Comparison of ENCODE assay signal across 41 cellular contexts in genomic region chr17:46994993-46995392, GRCh38. TPM values are rescaled to one million over a fixed set of nuclear protein-coding genes. Genes with fewer than 3 reads are reported as not detected.
"Had no signal": no experiment of that assay in that cellular context is flagged by ENCODE, and none has a peak within 500 bp of the region (broad histone marks: within the 10 kb centered on the region; RNA-seq: fewer than 3 reads in every experiment).

No MANE protein-coding gene starts in this region.

- H3K4me3 Mint-ChIP-seq: activated CD4-positive, alpha-beta memory T cell treated with anti-CD3 and anti-CD28 coated beads for 36 hours; activated CD4-positive, alpha-beta T cell treated with anti-CD3 and anti-CD28 coated beads for 36 hours; activated CD4-positive, alpha-beta T cell treated with anti-CD3 and anti-CD28 coated beads, Interleukin-2, amount 10 ng/mL, durations not matched to agents 24 days and 14 days; activated CD8-positive, alpha-beta T cell treated with anti-CD3 and anti-CD28 coated beads, Interleukin-2, amount 10 ng/mL, durations not matched to agents 7 days and 5 days; activated naive CD4-positive, alpha-beta T cell treated with anti-CD3 and anti-CD28 coated beads, Interleukin-2, amount 50 U/mL, for 24 hours; activated naive CD8-positive, alpha-beta T cell treated with anti-CD3 and anti-CD28 coated beads for 36 hours; activated naive CD8-positive, alpha-beta T cell treated with anti-CD3 and anti-CD28 coated beads, Interleukin-2, amount 50 U/mL, for 24 hours; activated T-cell treated with anti-CD3 and anti-CD28 coated beads, Interleukin-2, amount 50 U/mL, for 24 hours; activated T-cell treated with anti-CD3 and anti-CD28 coated beads, Interleukin-2, amount 50 U/mL, for 72 hours; activated T-helper 17 cell treated with anti-CD3 and anti-CD28 coated beads, Interleukin-2, amount 50 U/mL, for 72 hours; T-helper 17 cell; T-helper 2 cell treated with Interferon-gamma antibody and Interleukin-4, amounts not matched to agents 5 μg/mL and 100 μg/mL, for 36 hours had no signal

- H3K36me3 Mint-ChIP-seq: activated CD4-positive, alpha-beta memory T cell treated with anti-CD3 and anti-CD28 coated beads for 36 hours; activated naive CD4-positive, alpha-beta T cell treated with anti-CD3 and anti-CD28 coated beads, Interleukin-2, amount 50 U/mL, for 24 hours; activated naive CD8-positive, alpha-beta T cell treated with anti-CD3 and anti-CD28 coated beads for 36 hours had no signal

- H3K27ac Mint-ChIP-seq: activated CD4-positive, alpha-beta memory T cell treated with anti-CD3 and anti-CD28 coated beads for 36 hours; activated CD4-positive, alpha-beta T cell treated with anti-CD3 and anti-CD28 coated beads for 36 hours; activated CD4-positive, alpha-beta T cell treated with anti-CD3 and anti-CD28 coated beads, Interleukin-2, amount 10 ng/mL, durations not matched to agents 24 days and 14 days; activated CD8-positive, alpha-beta T cell treated with anti-CD3 and anti-CD28 coated beads, Interleukin-2, amount 10 ng/mL, durations not matched to agents 7 days and 5 days; activated naive CD4-positive, alpha-beta T cell treated with anti-CD3 and anti-CD28 coated beads, Interleukin-2, amount 50 U/mL, for 24 hours; activated naive CD8-positive, alpha-beta T cell treated with anti-CD3 and anti-CD28 coated beads for 36 hours; activated naive CD8-positive, alpha-beta T cell treated with anti-CD3 and anti-CD28 coated beads, Interleukin-2, amount 50 U/mL, for 24 hours; activated T-cell treated with anti-CD3 and anti-CD28 coated beads, Interleukin-2, amount 50 U/mL, for 24 hours; activated T-cell treated with anti-CD3 and anti-CD28 coated beads, Interleukin-2, amount 50 U/mL, for 72 hours; activated T-helper 17 cell treated with anti-CD3 and anti-CD28 coated beads, Interleukin-2, amount 50 U/mL, for 72 hours; T-helper 17 cell; T-helper 2 cell treated with Interferon-gamma antibody and Interleukin-4, amounts not matched to agents 5 μg/mL and 100 μg/mL, for 36 hours had no signal

- H3K4me1 Mint-ChIP-seq: activated CD4-positive, alpha-beta T cell treated with anti-CD3 and anti-CD28 coated beads for 36 hours; activated CD4-positive, alpha-beta T cell treated with anti-CD3 and anti-CD28 coated beads, Interleukin-2, amount 10 ng/mL, durations not matched to agents 24 days and 14 days; activated naive CD4-positive, alpha-beta T cell treated with anti-CD3 and anti-CD28 coated beads, Interleukin-2, amount 50 U/mL, for 24 hours; activated naive CD8-positive, alpha-beta T cell treated with anti-CD3 and anti-CD28 coated beads for 36 hours; activated naive CD8-positive, alpha-beta T cell treated with anti-CD3 and anti-CD28 coated beads, Interleukin-2, amount 50 U/mL, for 24 hours; activated T-helper 17 cell treated with anti-CD3 and anti-CD28 coated beads, Interleukin-2, amount 50 U/mL, for 72 hours had no signal

- H3K27me3 Mint-ChIP-seq: activated CD4-positive, alpha-beta memory T cell treated with anti-CD3 and anti-CD28 coated beads for 36 hours; activated CD4-positive, alpha-beta T cell treated with anti-CD3 and anti-CD28 coated beads for 36 hours; activated naive CD4-positive, alpha-beta T cell treated with anti-CD3 and anti-CD28 coated beads, Interleukin-2, amount 50 U/mL, for 24 hours; activated naive CD8-positive, alpha-beta T cell treated with anti-CD3 and anti-CD28 coated beads for 36 hours; activated naive CD8-positive, alpha-beta T cell treated with anti-CD3 and anti-CD28 coated beads, Interleukin-2, amount 50 U/mL, for 24 hours; activated T-cell treated with anti-CD3 and anti-CD28 coated beads, Interleukin-2, amount 50 U/mL, for 24 hours had no signal

- H3K4me1 ChIP-seq: adrenal gland, body of pancreas, esophagus squamous epithelium, gastroesophageal sphincter, heart right ventricle had no signal

- H3K4me2 ChIP-seq: hepatocyte had no signal

- H2AFZ ChIP-seq: hepatocyte had no signal

- H3K9me3 ChIP-seq: adrenal gland, body of pancreas, esophagus squamous epithelium, gastroesophageal sphincter, heart right ventricle had no signal

- H3K4me3 ChIP-seq: adrenal gland, body of pancreas, esophagus squamous epithelium, gastroesophageal sphincter, heart right ventricle, hepatocyte had no signal

- H3K27me3 ChIP-seq: adrenal gland, body of pancreas, esophagus squamous epithelium, gastroesophageal sphincter, heart right ventricle, hepatocyte had no signal

- H3K9me3 Mint-ChIP-seq: activated CD4-positive, alpha-beta memory T cell treated with anti-CD3 and anti-CD28 coated beads for 36 hours; activated CD4-positive, alpha-beta T cell treated with anti-CD3 and anti-CD28 coated beads, Interleukin-2, amount 10 ng/mL, durations not matched to agents 24 days and 14 days; activated naive CD4-positive, alpha-beta T cell treated with anti-CD3 and anti-CD28 coated beads, Interleukin-2, amount 50 U/mL, for 24 hours; activated naive CD8-positive, alpha-beta T cell treated with anti-CD3 and anti-CD28 coated beads for 36 hours; activated naive CD8-positive, alpha-beta T cell treated with anti-CD3 and anti-CD28 coated beads, Interleukin-2, amount 50 U/mL, for 24 hours; activated T-cell treated with anti-CD3 and anti-CD28 coated beads, Interleukin-2, amount 50 U/mL, for 24 hours; activated T-cell treated with anti-CD3 and anti-CD28 coated beads, Interleukin-2, amount 50 U/mL, for 72 hours; activated T-helper 17 cell treated with anti-CD3 and anti-CD28 coated beads, Interleukin-2, amount 50 U/mL, for 72 hours; T-helper 2 cell treated with Interferon-gamma antibody and Interleukin-4, amounts not matched to agents 5 μg/mL and 100 μg/mL, for 36 hours had no signal

- H3K79me2 ChIP-seq: hepatocyte had no signal

- DNase-seq: activated CD4-positive, alpha-beta memory T cell treated with anti-CD3 and anti-CD28 coated beads for 36 hours; activated CD4-positive, alpha-beta T cell treated with anti-CD3 and anti-CD28 coated beads for 36 hours; activated CD4-positive, alpha-beta T cell treated with anti-CD3 and anti-CD28 coated beads, Interleukin-2, amount 10 ng/mL, durations not matched to agents 24 days and 14 days; activated CD4-positive, CD25-positive, alpha-beta regulatory T cell; activated CD4-positive, CD25-positive, alpha-beta regulatory T cell treated with anti-CD3 and anti-CD28 coated beads, Interleukin-2, amount 50 U/mL, for 72 hours; activated CD8-positive, alpha-beta memory T cell treated with anti-CD3 and anti-CD28 coated beads, Interleukin-2, amount 50 U/mL, for 48 hours; activated CD8-positive, alpha-beta T cell treated with anti-CD3 and anti-CD28 coated beads, Interleukin-2, amount 10 ng/mL, durations not matched to agents 7 days and 5 days; activated effector memory CD4-positive, alpha-beta T cell treated with Interleukin-2 at 50 U/mL for 16 hours; activated gamma-delta T cell treated with Interleukin-2 at 50 U/mL for 16 hours; activated naive CD4-positive, alpha-beta T cell treated with Interleukin-2 at 50 U/mL for 16 hours; activated naive CD8-positive, alpha-beta T cell treated with anti-CD3 and anti-CD28 coated beads for 36 hours; activated naive CD8-positive, alpha-beta T cell treated with anti-CD3 and anti-CD28 coated beads, Interleukin-2, amount 50 U/mL, for 24 hours; activated T-cell treated with anti-CD3 and anti-CD28 coated beads for 4 hours; activated T-cell treated with anti-CD3 and anti-CD28 coated beads, Interleukin-2, amount 50 U/mL, for 24 hours; activated T-cell treated with anti-CD3 and anti-CD28 coated beads, Interleukin-2, amount 50 U/mL, for 72 hours; adrenal gland; amygdala; aorta; body of pancreas; caudate nucleus; cortex of kidney; dermis blood vessel endothelial cell; effector CD8-positive, alpha-beta T cell; esophagus squamous epithelium; foreskin melanocyte; heart right ventricle; T-helper 17 cell; T1000 had no signal

- H3K36me3 ChIP-seq: adrenal gland, esophagus squamous epithelium, gastroesophageal sphincter, heart right ventricle had no signal

- FAIRE-seq: colon, endometrium, endothelial cell of umbilical vein had no signal

- H3K27ac ChIP-seq: adrenal gland, body of pancreas, epithelial cell of prostate, esophagus squamous epithelium, gastroesophageal sphincter, heart right ventricle, hepatocyte had no signal

RNA-seq across cellular contexts. Expression of gene RPRML, which starts 15.9 kb away (rescaled TPM):
- total RNA-seq: activated CD4-positive, alpha-beta memory T cell treated with anti-CD3 and anti-CD28 coated beads for 36 hours; activated CD4-positive, alpha-beta T cell treated with anti-CD3 and anti-CD28 coated beads for 36 hours; activated CD4-positive, alpha-beta T cell treated with anti-CD3 and anti-CD28 coated beads, Interleukin-2, amount 10 ng/mL, durations not matched to agents 24 days and 14 days; activated naive CD8-positive, alpha-beta T cell treated with anti-CD3 and anti-CD28 coated beads for 36 hours; activated T-cell treated with anti-CD3 and anti-CD28 coated beads, Interleukin-2, amount 50 U/mL, for 72 hours; activated T-helper 17 cell treated with anti-CD3 and anti-CD28 coated beads, Interleukin-2, amount 50 U/mL, for 72 hours; adrenal gland; chondrocyte; dermis blood vessel endothelial cell; endothelial cell of umbilical vein; fibroblast of lung; fibroblast of villous mesenchyme; glomerular endothelial cell; hepatocyte; T-helper 17 cell had no signal
- polyA plus RNA-seq: fibroblast of lung, hepatocyte had no signal
